ENCODE assay signal across 8 cellular contexts in genomic region chr19:14072535-14073231, GRCh38. TPM values are rescaled to one million over a fixed set of nuclear protein-coding genes. Genes with fewer than 3 reads are reported as not detected.
DNase-seq lines count a peak whose midpoint lies in the region; ATAC-seq and TF ChIP-seq lines count a peak whose summit lies in the region.

Gene MISP3 (plus strand): TSS chr19:14072786. CDS start chr19:14073310, 524 bp downstream.

- H3K36me3 Mint-ChIP-seq in activated T-helper 17 cell treated with anti-CD3 and anti-CD28 coated beads, Interleukin-2, amount 50 U/mL, for 72 hours (ENCODE audit: low read depth) = no peaks in the 10 kb centered on the region
- no peaks in the 10 kb centered on the region for H3K36me3 Mint-ChIP-seq in progenitor cell of endocrine pancreas (ENCODE audit: insufficient read depth)

- no peaks in the 10 kb centered on the region for H3K4me1 Mint-ChIP-seq in activated T-helper 17 cell treated with anti-CD3 and anti-CD28 coated beads, Interleukin-2, amount 50 U/mL, for 72 hours
- H3K4me1 Mint-ChIP-seq in progenitor cell of endocrine pancreas (ENCODE audit: low read depth) = peaks cover 6% of the 10 kb centered on the region

- ATAC-seq in activated T-helper 17 cell treated with anti-CD3 and anti-CD28 coated beads, Interleukin-2, amount 50 U/mL, for 72 hours (replicated peaks) = peak; percentile 44
- peak; percentile 54 for ATAC-seq in Right ventricle myocardium superior (ENCODE audit: poor library complexity)
- ATAC-seq in HG03095 (IDR thresholded peaks at IDR 0.05; ENCODE audit: unreplicated experiment) = no peak
- no peak for ATAC-seq in HG02610 (IDR thresholded peaks at IDR 0.05; ENCODE audit: unreplicated experiment)

- H3K4me3 Mint-ChIP-seq in activated T-helper 17 cell treated with anti-CD3 and anti-CD28 coated beads, Interleukin-2, amount 50 U/mL, for 72 hours = peak within 1 kb of the TSS; percentile 92
- H3K4me3 Mint-ChIP-seq in progenitor cell of endocrine pancreas (ENCODE audit: low read depth) = peak within 1 kb of the TSS; percentile 86

- no peak for TF ChIP-seq CTCF in progenitor cell of endocrine pancreas (IDR thresholded peaks at IDR 0.05; ENCODE audit: unreplicated experiment)

- H3K27me3 Mint-ChIP-seq in activated T-helper 17 cell treated with anti-CD3 and anti-CD28 coated beads, Interleukin-2, amount 50 U/mL, for 72 hours = no peaks in the 10 kb centered on the region
- H3K27me3 Mint-ChIP-seq in progenitor cell of endocrine pancreas = peaks cover 11% of the 10 kb centered on the region

- no peaks in the 10 kb centered on the region for H3K9me3 Mint-ChIP-seq in activated T-helper 17 cell treated with anti-CD3 and anti-CD28 coated beads, Interleukin-2, amount 50 U/mL, for 72 hours
- H3K9me3 Mint-ChIP-seq in progenitor cell of endocrine pancreas (ENCODE audit: low read depth) = no peaks in the 10 kb centered on the region

- DNase-seq in activated naive CD4-positive, alpha-beta T cell treated with Interleukin-2 at 50 U/mL for 16 hours = peak; percentile 46
- no peak for DNase-seq in activated naive CD4-positive, alpha-beta T cell treated with anti-CD3 and anti-CD28 coated beads, Interleukin-2, amount 50 U/mL, for 16 hours
- DNase-seq in NCI-H1105 treated with DMSO at 0.1 percent for 48 hours (lab: John Stamatoyannopoulos, UW) = peak; percentile 62
- peak; percentile 72 for DNase-seq in Right ventricle myocardium superior
- no peak for DNase-seq in progenitor cell of endocrine pancreas (ENCODE audit: low spot score, unreplicated experiment)

- peak within 1 kb of the TSS; percentile 82 for H3K27ac Mint-ChIP-seq in activated T-helper 17 cell treated with anti-CD3 and anti-CD28 coated beads, Interleukin-2, amount 50 U/mL, for 72 hours
- peak within 1 kb of the TSS; percentile 67 for H3K27ac Mint-ChIP-seq in progenitor cell of endocrine pancreas

- intact Hi-C loops in Right ventricle myocardium superior (cut with DNase I) = loop anchor here (5.0 to 10.0 kb wide), 2 partner anchors 62 to 190 kb away; partner anchors contain the start of gene ASF1B

RNA-seq across cellular contexts. Expression of gene MISP3, which starts in this region (rescaled TPM):
- 1 to 10 TPM; 1.5 to 4.1 TPM for total RNA-seq in activated T-helper 17 cell treated with anti-CD3 and anti-CD28 coated beads, Interleukin-2, amount 50 U/mL, for 72 hours
- total RNA-seq in Right ventricle myocardium superior (7.9 TPM), progenitor cell of endocrine pancreas (3.0 and 3.5 TPM in 2 replicates)

Comparison
In these comparisons a context has a peak if more than half of its experiments do, and no peak if none do; other contexts are left out.
1. DNase-seq: peak in activated naive CD4-positive, alpha-beta T cell treated with Interleukin-2 at 50 U/mL for 16 hours (single experiment), NCI-H1105 treated with DMSO at 0.1 percent for 48 hours (single experiment) and Right ventricle myocardium superior (single experiment); none in activated naive CD4-positive, alpha-beta T cell treated with anti-CD3 and anti-CD28 coated beads, Interleukin-2, amount 50 U/mL, for 16 hours (single experiment) and progenitor cell of endocrine pancreas (single experiment).
2. ATAC-seq: peak in activated T-helper 17 cell treated with anti-CD3 and anti-CD28 coated beads, Interleukin-2, amount 50 U/mL, for 72 hours (single experiment) and Right ventricle myocardium superior (single experiment); none in HG03095 (single experiment) and HG02610 (single experiment).